ENCODE assay signal across 11 cellular contexts in genomic region chr19:29855771-29856510, GRCh38.
"Had no signal": no experiment of that assay in that cellular context is flagged by ENCODE, and none has a peak within 500 bp of the region (broad histone marks: within the 10 kb centered on the region; RNA-seq: fewer than 3 reads in every experiment).

No MANE protein-coding gene starts in this region.

- H3K9ac ChIP-seq: parathyroid adenoma had no signal

- H3K9me3 Mint-ChIP-seq: activated T-helper 1 cell treated with anti-CD3 and anti-CD28 coated beads, Interleukin-12 subunit alpha, Interleukin-12 subunit beta, Interleukin-2, Interleukin-4 antibody, amounts not matched to agents 30 ng/mL and 10 ng/mL and 1 ng/mL, durations not matched to agents 14 hours and 24 hours and 36 hours; mesothelial cell of epicardium; stimulated activated memory B cell treated with anti-CD40 and anti-IgM and Interleukin-4, amounts not matched to agents 10 μg/mL and 1 μg/mL and 100 μg/mL, for 72 hours; T-helper 2 cell treated with Interferon-gamma antibody and Interleukin-4, amounts not matched to agents 5 μg/mL and 100 μg/mL, for 36 hours had no signal

- H3K4me1 Mint-ChIP-seq: mesothelial cell of epicardium had no signal

- H3K79me2 ChIP-seq: parathyroid adenoma had no signal

- ATAC-seq: activated CD4-positive, CD25-positive, alpha-beta regulatory T cell treated with anti-CD3 and anti-CD28 coated beads, Interleukin-2, amount 50 U/mL, for 24 hours; lower lobe of right lung; stimulated activated memory B cell treated with anti-CD40 and anti-IgM and Interleukin-4, amounts not matched to agents 10 μg/mL and 1 μg/mL and 100 μg/mL, for 72 hours had no signal

- H3K36me3 ChIP-seq: lower lobe of right lung, transverse colon had no signal

- H3K4me3 ChIP-seq: lower lobe of right lung, transverse colon had no signal

- H3K4me3 Mint-ChIP-seq: activated T-helper 1 cell treated with anti-CD3 and anti-CD28 coated beads, Interleukin-12 subunit alpha, Interleukin-12 subunit beta, Interleukin-2, Interleukin-4 antibody, amounts not matched to agents 30 ng/mL and 10 ng/mL and 1 ng/mL, durations not matched to agents 14 hours and 24 hours and 36 hours; mesothelial cell of epicardium; stimulated activated memory B cell treated with anti-CD40 and anti-IgM and Interleukin-4, amounts not matched to agents 10 μg/mL and 1 μg/mL and 100 μg/mL, for 72 hours; T-helper 2 cell treated with Interferon-gamma antibody and Interleukin-4, amounts not matched to agents 5 μg/mL and 100 μg/mL, for 36 hours had no signal

- H3K36me3 Mint-ChIP-seq: mesothelial cell of epicardium; stimulated activated memory B cell treated with anti-CD40 and anti-IgM and Interleukin-4, amounts not matched to agents 10 μg/mL and 1 μg/mL and 100 μg/mL, for 72 hours had no signal

- DNase-seq: activated CD4-positive, alpha-beta T cell treated with anti-CD3 and anti-CD28 coated beads, Interleukin-2, amount 50 U/mL, for 1 hour; activated CD8-positive, alpha-beta memory T cell treated with anti-CD3 and anti-CD28 coated beads for 24 hours; lower lobe of right lung; transverse colon had no signal

- H3K4me1 ChIP-seq: lower lobe of right lung, parathyroid adenoma, transverse colon had no signal

- H2AFZ ChIP-seq: parathyroid adenoma had no signal

- H3K27ac ChIP-seq: lower lobe of right lung, parathyroid adenoma, transverse colon had no signal

- H3K27ac Mint-ChIP-seq: activated T-helper 1 cell treated with anti-CD3 and anti-CD28 coated beads, Interleukin-12 subunit alpha, Interleukin-12 subunit beta, Interleukin-2, Interleukin-4 antibody, amounts not matched to agents 30 ng/mL and 10 ng/mL and 1 ng/mL, durations not matched to agents 14 hours and 24 hours and 36 hours; mesothelial cell of epicardium; stimulated activated memory B cell treated with anti-CD40 and anti-IgM and Interleukin-4, amounts not matched to agents 10 μg/mL and 1 μg/mL and 100 μg/mL, for 72 hours; T-helper 2 cell treated with Interferon-gamma antibody and Interleukin-4, amounts not matched to agents 5 μg/mL and 100 μg/mL, for 36 hours had no signal

- FAIRE-seq: frontal cortex had no signal

- H3K9me3 ChIP-seq: lower lobe of right lung, transverse colon had no signal
